ENCODE assay signal across 1 cellular context in genomic region chr16:89417352-89417751, GRCh38.
TF ChIP-seq lines count a peak whose summit lies in the region.

No MANE protein-coding gene starts in this region.

TF ChIP-seq in HepG2, 621 proteins besides CTCF, POLR2A, EP300 and RAD21 (continued from another document):
- peak; percentile 73 for TF ChIP-seq ARID5B (CRISPR knock-in tag; IDR thresholded peaks at IDR 0.05)
- TF ChIP-seq PAXIP1 (CRISPR knock-in tag; conservative IDR thresholded peaks at IDR 0.05), result peak; percentile 63
- TF ChIP-seq ELF1 (CRISPR knock-in tag; IDR thresholded peaks at IDR 0.05), result 0 out of 2 replicates have a peak, but pooled peaks have one; percentile 18
- TF ChIP-seq HBP1 (CRISPR knock-in tag; IDR thresholded peaks at IDR 0.05; ENCODE audit: low read depth), result peak; percentile 47; the same call in 1 of the 2 replicates
- no peak for TF ChIP-seq ZNF704 (CRISPR knock-in tag; IDR thresholded peaks at IDR 0.05; ENCODE audit: borderline replicate concordance)
- TF ChIP-seq STAT6 (CRISPR knock-in tag; IDR thresholded peaks at IDR 0.05; ENCODE audit: borderline replicate concordance), result 0 out of 2 replicates have a peak, but pooled peaks have one; percentile 72
- no peak for TF ChIP-seq ZNF224 (CRISPR knock-in tag; IDR thresholded peaks at IDR 0.05)
- no peak for TF ChIP-seq RXRA (CRISPR knock-in tag; IDR thresholded peaks at IDR 0.05)
- TF ChIP-seq ZNF652 (CRISPR knock-in tag; IDR thresholded peaks at IDR 0.05; ENCODE audit: borderline replicate concordance, low read depth), result 0 out of 2 replicates have a peak, but pooled peaks have one; percentile 8
- peak; percentile 63; the same call in 1 of the 2 replicates for TF ChIP-seq ATF7-NPFF (CRISPR knock-in tag; IDR thresholded peaks at IDR 0.05; ENCODE audit: low read depth)
- 0 out of 2 replicates have a peak, but pooled peaks have one; percentile 18 for TF ChIP-seq ZNF609 (CRISPR knock-in tag; IDR thresholded peaks at IDR 0.05; ENCODE audit: borderline replicate concordance)
- no peak for TF ChIP-seq SALL2 (CRISPR knock-in tag; IDR thresholded peaks at IDR 0.05)
- TF ChIP-seq ZGPAT (CRISPR knock-in tag; IDR thresholded peaks at IDR 0.05), result 0 out of 2 replicates have a peak, but pooled peaks have one; percentile 35
- no peak for TF ChIP-seq ZNF792 (CRISPR knock-in tag; IDR thresholded peaks at IDR 0.05)
- no peak for TF ChIP-seq NFYB (CRISPR knock-in tag; IDR thresholded peaks at IDR 0.05)
- TF ChIP-seq BATF2 (CRISPR knock-in tag; IDR thresholded peaks at IDR 0.05), result no peak
- TF ChIP-seq IRF2 (CRISPR knock-in tag; IDR thresholded peaks at IDR 0.05), result 0 out of 2 replicates have a peak, but pooled peaks have one; percentile 40
- TF ChIP-seq ZNF383 (CRISPR knock-in tag; IDR thresholded peaks at IDR 0.05; ENCODE audit: borderline replicate concordance), result no peak
TF ChIP-seq in HepG2: peak in this region for 94.
